ENCODE assay signal across 17 cellular contexts in genomic region chr19:42179501-42179817, GRCh38. TPM values are rescaled to one million over a fixed set of nuclear protein-coding genes. Genes with fewer than 3 reads are reported as not detected.
DNase-seq lines count a peak whose midpoint lies in the region; TF ChIP-seq lines count a peak whose summit lies in the region.
"Had no signal": no experiment of that assay in that cellular context is flagged by ENCODE, and none has a peak within 500 bp of the region (broad histone marks: within the 10 kb centered on the region; RNA-seq: fewer than 3 reads in every experiment).

No MANE protein-coding gene starts in this region.

- no peaks in the 10 kb centered on the region for H3K9me3 ChIP-seq in endodermal cell (ENCODE audit: control insufficient read depth, low read length)
- no peaks in the 10 kb centered on the region for H3K9me3 ChIP-seq in MG63
- H3K9me3 ChIP-seq: SK-N-SH had no signal

- H3K27me3 ChIP-seq in endodermal cell (ENCODE audit: control insufficient read depth, insufficient read depth, low read length, poor library complexity, severe bottlenecking) (peaks cover 85% of the 10 kb centered on the region), MG63 (peaks cover 50% of the 10 kb centered on the region)

- H3K9me3 Mint-ChIP-seq in activated CD4-positive, alpha-beta T cell treated with anti-CD3 and anti-CD28 coated beads, Interleukin-2, amount 10 ng/mL, durations not matched to agents 24 days and 14 days = no peaks in the 10 kb centered on the region
- H3K9me3 Mint-ChIP-seq in endodermal cell (no peaks in the 10 kb centered on the region), osteocyte (ENCODE audit: unreplicated experiment) (no peaks in the 10 kb centered on the region)
- H3K9me3 Mint-ChIP-seq: CD8-positive, alpha-beta memory T cell; T-cell had no signal

- H3K4me3 ChIP-seq in endodermal cell (ENCODE audit: low read length) (no peak overlapping the region), MG63 (no peak overlapping the region)

- no peak overlapping the region for H3K27ac ChIP-seq in endodermal cell (ENCODE audit: low read depth, low read length)

- DNase-seq in activated CD4-positive, alpha-beta T cell treated with anti-CD3 and anti-CD28 coated beads, Interleukin-2, amount 10 ng/mL, durations not matched to agents 24 days and 14 days = peak; percentile 64
- DNase-seq in activated CD4-positive, alpha-beta T cell treated with anti-CD3 and anti-CD28 coated beads, Interleukin-2, amount 50 U/mL, for 4 hours = no peak
- DNase-seq in NCI-H146 treated with DMSO at 0.1 percent for 48 hours (lab: John Stamatoyannopoulos, UW; ENCODE audit: unreplicated experiment) = peak; percentile 23
- DNase-seq in endodermal cell = no peak
- DNase-seq in osteocyte (ENCODE audit: extremely low spot score, unreplicated experiment) = no peak
- DNase-seq in C1 segment of cervical spinal cord (lab: John Stamatoyannopoulos, UW) = no peak
- no peak for DNase-seq in MG63
- no peak for DNase-seq in DMS79 treated with DMSO at 0.1 percent for 48 hours (lab: John Stamatoyannopoulos, UW)
- DNase-seq: CD8-positive, alpha-beta memory T cell; DMS79; HCEC 1CT; MM.1S; NCI-H446; NCI-H526 treated with DMSO at 0.1 percent for 48 hours; SHP77 had no signal

- H3K4me1 ChIP-seq in endodermal cell (ENCODE audit: control insufficient read depth, insufficient read depth, low read length) = no peaks in the 10 kb centered on the region

- no peak overlapping the region for H3K4me3 Mint-ChIP-seq in activated CD4-positive, alpha-beta T cell treated with anti-CD3 and anti-CD28 coated beads, Interleukin-2, amount 10 ng/mL, durations not matched to agents 24 days and 14 days
- H3K4me3 Mint-ChIP-seq in endodermal cell (no peak overlapping the region), osteocyte (ENCODE audit: unreplicated experiment) (no peak overlapping the region)
- H3K4me3 Mint-ChIP-seq: CD8-positive, alpha-beta memory T cell; T-cell had no signal

- peaks cover 31% of the 10 kb centered on the region for H3K4me1 Mint-ChIP-seq in activated CD4-positive, alpha-beta T cell treated with anti-CD3 and anti-CD28 coated beads, Interleukin-2, amount 10 ng/mL, durations not matched to agents 24 days and 14 days
- H3K4me1 Mint-ChIP-seq in endodermal cell (peaks cover 5% of the 10 kb centered on the region), osteocyte (ENCODE audit: unreplicated experiment) (peaks cover 10% of the 10 kb centered on the region)

- TF ChIP-seq CTCF in endodermal cell (conservative IDR thresholded peaks at IDR 0.05) (peak; percentile 16), osteocyte (IDR thresholded peaks at IDR 0.05) (peak; percentile 3)

- no peak overlapping the region for H3K27ac Mint-ChIP-seq in activated CD4-positive, alpha-beta T cell treated with anti-CD3 and anti-CD28 coated beads, Interleukin-2, amount 10 ng/mL, durations not matched to agents 24 days and 14 days
- H3K27ac Mint-ChIP-seq in endodermal cell (no peak overlapping the region), osteocyte (ENCODE audit: unreplicated experiment) (no peak overlapping the region)
- H3K27ac Mint-ChIP-seq: CD8-positive, alpha-beta memory T cell; T-cell had no signal

- intact Hi-C loops in activated CD4-positive, alpha-beta T cell treated with anti-CD3 and anti-CD28 coated beads, Interleukin-2, amount 10 ng/mL, durations not matched to agents 24 days and 14 days (cut with micrococcal nuclease) = loop anchor here (5.0 kb wide), 1 partner anchor 143 kb away; no protein-coding TSS in a partner anchor

- 17 to 38% methylated on average over 10 to 16 of the region's 16 CpGs for WGBS in endodermal cell (ENCODE audit: insufficient coverage in 1 of 2, insufficient read length in 1 of 2), 2 experiments

- H3K36me3 ChIP-seq in endodermal cell (ENCODE audit: control insufficient read depth, insufficient read depth, low read length) (no peaks in the 10 kb centered on the region), MG63 (no peaks in the 10 kb centered on the region)

- H3K36me3 Mint-ChIP-seq in activated CD4-positive, alpha-beta T cell treated with anti-CD3 and anti-CD28 coated beads, Interleukin-2, amount 10 ng/mL, durations not matched to agents 24 days and 14 days (ENCODE audit: low read depth) = no peaks in the 10 kb centered on the region
- H3K36me3 Mint-ChIP-seq in endodermal cell (ENCODE audit: low read depth) (no peaks in the 10 kb centered on the region), osteocyte (ENCODE audit: unreplicated experiment) (no peaks in the 10 kb centered on the region)
- H3K36me3 Mint-ChIP-seq: CD8-positive, alpha-beta memory T cell; T-cell had no signal

- H3K9ac ChIP-seq in endodermal cell (ENCODE audit: extremely low read depth, low read length, poor library complexity, severe bottlenecking) = no peak overlapping the region
- H3K9ac ChIP-seq: SK-N-SH had no signal

- peaks cover 35% of the 10 kb centered on the region for H3K27me3 Mint-ChIP-seq in activated CD4-positive, alpha-beta T cell treated with anti-CD3 and anti-CD28 coated beads, Interleukin-2, amount 10 ng/mL, durations not matched to agents 24 days and 14 days
- H3K27me3 Mint-ChIP-seq in endodermal cell (ENCODE audit: insufficient read depth) = peaks cover 39% of the 10 kb centered on the region
- H3K27me3 Mint-ChIP-seq in osteocyte (ENCODE audit: unreplicated experiment) = peaks cover 51% of the 10 kb centered on the region

RNA-seq across cellular contexts. Expression of gene DEDD2, which starts 38.0 kb away (rescaled TPM):
- total RNA-seq in activated CD4-positive, alpha-beta T cell treated with anti-CD3 and anti-CD28 coated beads, Interleukin-2, amount 10 ng/mL, durations not matched to agents 24 days and 14 days = 28.7 and 34.8 TPM in 2 replicates
- total RNA-seq in endodermal cell = 10 to 100 TPM; 25.8 to 28.0 TPM
- 20.5 TPM for polyA plus RNA-seq in endodermal cell (2013, experiment 1 of 2)
- 15.9 TPM for polyA plus RNA-seq in endodermal cell (2013, experiment 2 of 2)
- 21.0 and 27.4 TPM in 2 replicates for total RNA-seq in osteocyte
- total RNA-seq in MG63 (2014; rRNA removed; shearing (Covaris generic); ENCODE audit: low replicate concordance) = 26.3 and 42.9 TPM in 2 replicates

RNA-seq across cellular contexts. Expression of gene ZNF526, which starts 40.7 kb away (rescaled TPM):
- 19.0 and 20.1 TPM in 2 replicates for total RNA-seq in activated CD4-positive, alpha-beta T cell treated with anti-CD3 and anti-CD28 coated beads, Interleukin-2, amount 10 ng/mL, durations not matched to agents 24 days and 14 days
- total RNA-seq in endodermal cell (10 to 100 TPM; 15.7 to 16.0 TPM), osteocyte (9.9 and 11.9 TPM in 2 replicates)
- 9.6 TPM for polyA plus RNA-seq in endodermal cell (2013, experiment 1 of 2)
- polyA plus RNA-seq in endodermal cell (2013, experiment 2 of 2) = 9.5 TPM
- 8.5 and 12.8 TPM in 2 replicates for total RNA-seq in MG63 (2014; rRNA removed; shearing (Covaris generic); ENCODE audit: low replicate concordance)

RNA-seq across cellular contexts. Expression of gene POU2F2, which starts 47.2 kb away (rescaled TPM):
- 71.5 and 72.0 TPM in 2 replicates for total RNA-seq in activated CD4-positive, alpha-beta T cell treated with anti-CD3 and anti-CD28 coated beads, Interleukin-2, amount 10 ng/mL, durations not matched to agents 24 days and 14 days
- total RNA-seq in endodermal cell = 1 to 10 TPM; 1.8 to 2.6 TPM
- polyA plus RNA-seq in endodermal cell (2013, experiment 1 of 2) = 9.7 TPM
- 7.1 TPM for polyA plus RNA-seq in endodermal cell (2013, experiment 2 of 2)
- 0.64 and 1.0 TPM in 2 replicates for total RNA-seq in osteocyte
- total RNA-seq in MG63 (2014; rRNA removed; shearing (Covaris generic); ENCODE audit: low replicate concordance) = not detected in 2 replicates

Comparison
In these comparisons a context has a peak if more than half of its experiments do, and no peak if none do; other contexts are left out.
1. DNase-seq: peak in activated CD4-positive, alpha-beta T cell treated with anti-CD3 and anti-CD28 coated beads, Interleukin-2, amount 10 ng/mL, durations not matched to agents 24 days and 14 days (single experiment) and NCI-H146 treated with DMSO at 0.1 percent for 48 hours (single experiment); none in activated CD4-positive, alpha-beta T cell treated with anti-CD3 and anti-CD28 coated beads, Interleukin-2, amount 50 U/mL, for 4 hours (0 of 2), endodermal cell (single experiment), osteocyte (single experiment), C1 segment of cervical spinal cord (0 of 14), MG63 (single experiment) and DMS79 treated with DMSO at 0.1 percent for 48 hours (single experiment).
2. RNA of gene POU2F2, which starts 47.2 kb away (total RNA-seq): 71.5 to 72.0 TPM in activated CD4-positive, alpha-beta T cell treated with anti-CD3 and anti-CD28 coated beads, Interleukin-2, amount 10 ng/mL, durations not matched to agents 24 days and 14 days; 1.8 to 2.6 TPM in endodermal cell, 0.64 to 1.0 TPM in osteocyte and not detected in MG63; every median in the first group is over 10 times any median in the second.